18 cellular contexts compared by ENCODE assay signal in the genomic region with DNA sequence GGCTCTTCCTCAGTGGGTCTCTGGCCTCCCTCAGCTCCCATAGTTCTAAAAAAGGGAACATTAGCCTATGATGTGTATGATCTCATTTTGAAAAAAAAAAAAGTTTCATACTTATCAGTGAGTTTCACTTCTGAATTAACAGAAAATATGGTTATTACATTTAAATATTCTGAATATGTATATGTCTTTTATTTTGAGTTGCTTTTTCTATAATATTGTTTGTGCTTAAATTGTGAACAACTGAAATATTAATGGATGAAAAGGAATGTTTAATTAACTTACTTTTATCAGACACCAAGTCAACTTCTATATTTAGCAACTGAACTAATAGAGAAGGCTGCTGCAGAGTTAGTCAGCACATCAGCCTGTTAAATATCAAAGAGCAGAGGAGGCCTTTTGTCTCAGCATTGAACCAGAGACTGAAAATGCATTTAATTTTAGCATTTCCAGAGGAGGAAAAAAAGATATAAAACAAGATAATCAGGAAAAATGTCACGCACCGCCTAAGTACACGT. TPM values are rescaled to one million over a fixed set of nuclear protein-coding genes. Genes with fewer than 3 reads are reported as not detected.
DNase-seq lines count a peak whose midpoint lies in the region; ATAC-seq, FAIRE-seq and TF ChIP-seq lines count a peak whose summit lies in the region.
"Had no signal": no experiment of that assay in that cellular context is flagged by ENCODE, and none has a peak within 500 bp of the region (broad histone marks: within the 10 kb centered on the region; RNA-seq: fewer than 3 reads in every experiment).

No MANE protein-coding gene starts in this region.

- CTCF ChIA-PET in K562 (lab: Yijun Ruan, JAX; ENCODE audit: low intra/inter-chr PET ratio): no interaction called here

- POLR2A ChIA-PET in K562 (lab: Yijun Ruan, JAX): no interaction called here

- DNase-seq in K562 (ENCODE audit: extremely low read depth in 1 of 4, low spot score in 3 of 4) (no peak), kidney glomerular epithelial cell (lab: John Stamatoyannopoulos, UW) (peak; percentile 20), stomach (no peak), type B pancreatic cell (ENCODE audit: extremely low spot score, unreplicated experiment) (no peak), NCI-H187 (lab: John Stamatoyannopoulos, UW) (no peak)
- no peak for DNase-seq in natural killer cell treated with Interleukin-12 subunit alpha and Interleukin-12 subunit beta and Interleukin-15 and Interleukin-18, amount 100 ng/mL, for 72 hours (ENCODE audit: low spot score)
- DNase-seq: activated CD8-positive, alpha-beta memory T cell treated with anti-CD3 and anti-CD28 coated beads for 24 hours; activated gamma-delta T cell treated with Interleukin-2 at 50 U/mL for 16 hours; NCI-H2171 treated with DMSO at 0.1 percent for 48 hours; posterior cingulate gyrus; stimulated activated CD4-positive, alpha-beta T cell treated with anti-CD3 and anti-CD28 coated beads, Interleukin-2, amount 100 ng/mL, for 24 hours had no signal

- peak overlapping the region; percentile 93 for H3K27ac ChIP-seq in KMS-11
- H3K27ac ChIP-seq in K562 (ENCODE audit: extremely low read depth, low read depth, low read length): no peak overlapping the region
- H3K27ac ChIP-seq in stomach: peak overlapping the region in 4 of 5 donors; percentile 38 to 79 (median 54)
- H3K27ac ChIP-seq: C4-2B, epithelial cell of prostate had no signal

- H3K4me1 Mint-ChIP-seq in type B pancreatic cell (ENCODE audit: unreplicated experiment): no peaks in the 10 kb centered on the region
- H3K4me1 Mint-ChIP-seq in natural killer cell treated with Interleukin-12 subunit alpha and Interleukin-12 subunit beta and Interleukin-15 and Interleukin-18, amount 100 ng/mL, for 72 hours (ENCODE audit: low read depth in 2 of 2): no peaks in the 10 kb centered on the region
- H3K4me1 Mint-ChIP-seq: central memory CD8-positive, alpha-beta T cell had no signal

- intact Hi-C loops in K562 (cut with micrococcal nuclease): no loop called here
- intact Hi-C loops in stomach (cut with DNase I; ENCODE audit: low total_unique reads): no loop called here

- no peak overlapping the region for H3K27ac Mint-ChIP-seq in type B pancreatic cell
- H3K27ac Mint-ChIP-seq in natural killer cell treated with Interleukin-12 subunit alpha and Interleukin-12 subunit beta and Interleukin-15 and Interleukin-18, amount 100 ng/mL, for 72 hours: no peak overlapping the region

- H3K4me3 Mint-ChIP-seq in type B pancreatic cell: no peak overlapping the region
- no peak overlapping the region for H3K4me3 Mint-ChIP-seq in natural killer cell treated with Interleukin-12 subunit alpha and Interleukin-12 subunit beta and Interleukin-15 and Interleukin-18, amount 100 ng/mL, for 72 hours
- H3K4me3 Mint-ChIP-seq: central memory CD8-positive, alpha-beta T cell had no signal

- H2AFZ ChIP-seq in KMS-11 (ENCODE audit: low read depth): peak overlapping the region; percentile 73
- H2AFZ ChIP-seq in K562 (ENCODE audit: low read depth, low read length): no peak overlapping the region

- no peaks in the 10 kb centered on the region for H3K27me3 ChIP-seq in KMS-11 (ENCODE audit: insufficient read depth, low read depth)
- no peaks in the 10 kb centered on the region for H3K27me3 ChIP-seq in K562 (ENCODE audit: control insufficient read depth in 2 of 2, insufficient read depth in 2 of 2, low read length in 2 of 2)
- H3K27me3 ChIP-seq in stomach: no peaks in the 10 kb centered on the region

- no peaks in the 10 kb centered on the region for H3K9me3 Mint-ChIP-seq in type B pancreatic cell
- no peaks in the 10 kb centered on the region for H3K9me3 Mint-ChIP-seq in natural killer cell treated with Interleukin-12 subunit alpha and Interleukin-12 subunit beta and Interleukin-15 and Interleukin-18, amount 100 ng/mL, for 72 hours
- H3K9me3 Mint-ChIP-seq: central memory CD8-positive, alpha-beta T cell had no signal

- H4K20me1 ChIP-seq in KMS-11 (ENCODE audit: insufficient read depth) (no peaks in the 10 kb centered on the region), K562 (replicated peaks; ENCODE audit: control insufficient read depth, insufficient read depth, low read length) (no peaks in the 10 kb centered on the region; the same call in 1 of the 2 replicates)

- no peak for FAIRE-seq in K562 (lab: Jason Lieb, UNC)
- FAIRE-seq: H1 had no signal

- TF ChIP-seq RAD21 in K562 (CRISPR knock-in tag; conservative IDR thresholded peaks at IDR 0.05 in 1 of 2, IDR thresholded peaks at IDR 0.05 in 1 of 2): no peak

- ATAC-seq in K562 (no peak), HG03097 (IDR thresholded peaks at IDR 0.05; ENCODE audit: low FRiP score, unreplicated experiment) (no peak)
- no peak for ATAC-seq in natural killer cell treated with Interleukin-12 subunit alpha and Interleukin-12 subunit beta and Interleukin-15 and Interleukin-18, amount 100 ng/mL, for 72 hours

- H3K36me3 Mint-ChIP-seq in type B pancreatic cell: no peaks in the 10 kb centered on the region
- H3K36me3 Mint-ChIP-seq in natural killer cell treated with Interleukin-12 subunit alpha and Interleukin-12 subunit beta and Interleukin-15 and Interleukin-18, amount 100 ng/mL, for 72 hours: no peaks in the 10 kb centered on the region

- H3K9me3 ChIP-seq in K562 (replicated peaks; ENCODE audit: control insufficient read depth, insufficient read depth, low read depth, low read length): no peaks in the 10 kb centered on the region
- peaks cover 0 to 6% (median 0%) of the 10 kb centered on the region in 4 donors for H3K9me3 ChIP-seq in stomach

- 0% methylated on average over 1 of the region's 3 CpGs for WGBS in K562 (ENCODE audit: insufficient coverage, low coverage, missing lambda C conversion rate)
- 41 to 67% (median 48%) methylated on average over 3 of the region's 3 CpGs for WGBS in stomach, 5 donors

- no peak for TF ChIP-seq CTCF in KMS-11 (conservative IDR thresholded peaks at IDR 0.05; ENCODE audit: low read depth, low read length)
- no peak for TF ChIP-seq CTCF in K562 (IDR thresholded peaks at IDR 0.05 in 2 of 3, conservative IDR thresholded peaks at IDR 0.05 in 1 of 3; ENCODE audit: insufficient read depth in 2 of 3, low read depth in 1 of 3, low read length in 3 of 3)
- no peak for TF ChIP-seq CTCF in stomach (IDR thresholded peaks at IDR 0.05)
- TF ChIP-seq CTCF in type B pancreatic cell (conservative IDR thresholded peaks at IDR 0.05): no peak

- no peaks in the 10 kb centered on the region for H3K27me3 Mint-ChIP-seq in type B pancreatic cell
- peaks cover 0 to 12% of the 10 kb centered on the region in 2 donors for H3K27me3 Mint-ChIP-seq in natural killer cell treated with Interleukin-12 subunit alpha and Interleukin-12 subunit beta and Interleukin-15 and Interleukin-18, amount 100 ng/mL, for 72 hours
- H3K27me3 Mint-ChIP-seq: central memory CD8-positive, alpha-beta T cell had no signal

- in situ Hi-C loops in K562 (cut with MboI): no loop called here

- H3K79me2 ChIP-seq in KMS-11 (ENCODE audit: insufficient read depth, low read depth) (no peaks in the 10 kb centered on the region), K562 (ENCODE audit: control insufficient read depth, insufficient read depth, low read length) (no peaks in the 10 kb centered on the region)

- H3K9ac ChIP-seq in KMS-11: peak overlapping the region; percentile 58
- no peak overlapping the region for H3K9ac ChIP-seq in K562 (ENCODE audit: insufficient read depth in 1 of 2, low read depth in 2 of 2, low read length in 2 of 2)

- no peak for TF ChIP-seq POLR2A in K562 (conservative IDR thresholded peaks at IDR 0.05)
- no peak for TF ChIP-seq POLR2A in stomach (IDR thresholded peaks at IDR 0.05)

- no peak overlapping the region for H3K4me3 ChIP-seq in KMS-11 (IDR thresholded peaks at IDR 0.05; ENCODE audit: insufficient read depth, low read depth, low read length)
- no peak overlapping the region for H3K4me3 ChIP-seq in K562
- H3K4me3 ChIP-seq in stomach: no peak overlapping the region
- H3K4me3 ChIP-seq: lung had no signal

- H3K9me1 ChIP-seq in K562 (ENCODE audit: control insufficient read depth, insufficient read depth, low read length): no peaks in the 10 kb centered on the region

- peak overlapping the region; percentile 86 for H3K4me2 ChIP-seq in KMS-11
- H3K4me2 ChIP-seq in K562 (ENCODE audit: insufficient read depth, low read length): no peak overlapping the region

- no TSS peak for BruUV-seq in K562 (replicated peaks; lab: Mats Ljungman, UMichigan)

- H3K4me1 ChIP-seq in KMS-11 (ENCODE audit: low read depth, poor library complexity, severe bottlenecking) (peaks cover 49% of the 10 kb centered on the region), K562 (replicated peaks in 1 of 2; ENCODE audit: control insufficient read depth in 2 of 2, insufficient read depth in 2 of 2, low read length in 2 of 2) (no peaks in the 10 kb centered on the region; a peak in 1 of 5 replicates), stomach (peaks cover 0 to 11% (median 0%) of the 10 kb centered on the region in 4 donors)

- H3K36me3 ChIP-seq in KMS-11 (ENCODE audit: insufficient read depth) (no peaks in the 10 kb centered on the region), K562 (ENCODE audit: control insufficient read depth, insufficient read depth, low read length) (no peaks in the 10 kb centered on the region), stomach (no peaks in the 10 kb centered on the region)

- TF ChIP-seq EP300 in K562 (IDR thresholded peaks at IDR 0.05; ENCODE audit: low read length): no peak
- TF ChIP-seq EP300 in stomach (IDR thresholded peaks at IDR 0.05): no peak

RNA-seq across cellular contexts. Expression of a gene that starts 20.4 kb away (rescaled TPM):
- 0.30 and 0.86 TPM in 2 replicates for total RNA-seq in K562 (2011; cell fraction: chromatin; rRNA removed; ENCODE audit: low replicate concordance)
- total RNA-seq in K562 (2011; cell fraction: nucleolus; rRNA removed): 0.50 TPM in 1 of 2 replicates, not detected in the other
- 0.31 and 0.81 TPM in 2 replicates for total RNA-seq in K562 (2011; cell fraction: nucleoplasm; rRNA removed)
- total RNA-seq in K562 (2014; rRNA removed): 0.29 and 1.1 TPM in 2 replicates
- 0.10 and 0.11 TPM in 2 replicates for total RNA-seq in K562 (2014; rRNA removed; fragmentation: Illumina TruSeq; extraction: Trizol)
- total RNA-seq in K562 (2015; rRNA removed; fragmentation: Illumina TruSeq; extraction: Trizol): 0.08 TPM in 1 of 2 replicates, not detected in the other
- total RNA-seq in K562 (2021): 0.27 and 0.76 TPM in 2 replicates
- 0.24 and 3.0 TPM in 2 replicates for polyA plus RNA-seq in K562 (2011; rRNA removed)
- polyA plus RNA-seq in K562 (2011; cell fraction: cytosol; rRNA removed): 0.22 and 3.4 TPM in 2 replicates
- 0.17 and 1.5 TPM in 2 replicates for polyA plus RNA-seq in K562 (2011; cell fraction: nucleus; rRNA removed)
- 0.17 and 0.39 TPM in 2 replicates for polyA plus RNA-seq in K562 (2012)
- 0.12 and 0.25 TPM in 2 replicates for polyA plus RNA-seq in K562 (2014; fragmentation: Illumina TruSeq; extraction: Trizol)
- polyA plus RNA-seq in K562 (2014; fragmentation: Nextera tagmentation; extraction: Ambion mirVana): under 1 TPM; 0.03 to 0.08 TPM
- polyA plus RNA-seq in K562 (2014; rRNA removed): 0.05 and 0.13 TPM in 2 replicates
- 2.4 TPM in 1 of 2 replicates, not detected in the other for polyA minus RNA-seq in K562 (2011; rRNA and poly(A)+ RNA removed)
- 1.3 and 1.4 TPM in 2 replicates for polyA minus RNA-seq in K562 (2011; cell fraction: cytosol; rRNA and poly(A)+ RNA removed)
- polyA minus RNA-seq in K562 (2011; cell fraction: nucleus; rRNA and poly(A)+ RNA removed): 0.27 TPM in 1 of 2 replicates, not detected in the other
- 1,000 to 10,000 TPM in 1 of 5 donors, 100 to 1,000 TPM in 4; 101 to 1,286 (median 650) TPM for total RNA-seq in stomach
- 100 to 1,000 TPM; 147 to 325 (median 211) TPM for polyA plus RNA-seq in stomach
- 4.4 and 55.3 TPM in 2 replicates for total RNA-seq in type B pancreatic cell (ENCODE audit: low replicate concordance)
- total RNA-seq in natural killer cell treated with Interleukin-12 subunit alpha and Interleukin-12 subunit beta and Interleukin-15 and Interleukin-18, amount 100 ng/mL, for 72 hours: 1 to 10 TPM; 2.9 to 6.7 TPM
